Comparison of ENCODE assay signal across 2 cellular contexts in genomic region chr2:113774616-113775015, GRCh38.
A peak's percentile ranks its signal among the peaks of the same experiment; 100 is the strongest.
TF ChIP-seq lines count a peak whose summit lies in the region.
"Not testable (repeated sequence)": the region's sequence is repeated elsewhere in the genome, so short reads cannot be mapped to it uniquely, and the experiment has no call there.

No MANE protein-coding gene starts in this region.

TF ChIP-seq in K562, 482 proteins besides CTCF, POLR2A, EP300 and RAD21:
- peak; percentile 46; the same call in 1 of the 2 replicates for TF ChIP-seq CEBPB (tag; IDR thresholded peaks at IDR 0.05)
TF ChIP-seq in K562: peak in this region for 1; not testable (repeated sequence) for 481.

TF ChIP-seq in HepG2, 621 proteins besides CTCF, POLR2A, EP300 and RAD21:
- TF ChIP-seq ZBTB26 (CRISPR knock-in tag; IDR thresholded peaks at IDR 0.05; ENCODE audit: borderline replicate concordance) = peak; percentile 93
- peak; percentile 62 for TF ChIP-seq CEBPG (CRISPR knock-in tag; IDR thresholded peaks at IDR 0.05)
- peak; percentile 81 for TF ChIP-seq ZNF317 (CRISPR knock-in tag; IDR thresholded peaks at IDR 0.05)
- TF ChIP-seq FOXP4 (CRISPR knock-in tag; IDR thresholded peaks at IDR 0.05) = 0 out of 2 replicates have a peak, but pooled peaks have one; percentile 19
- TF ChIP-seq ZNF12 (CRISPR knock-in tag; IDR thresholded peaks at IDR 0.05) = peak; percentile 87
- not testable (repeated sequence) for TF ChIP-seq FOXP1 (IDR thresholded peaks at IDR 0.05)
- TF ChIP-seq FOXP1 (CRISPR knock-in tag; IDR thresholded peaks at IDR 0.05) = 0 out of 2 replicates have a peak, but pooled peaks have one; percentile 57
- peak; percentile 97 for TF ChIP-seq ZNF441 (CRISPR knock-in tag; IDR thresholded peaks at IDR 0.05; ENCODE audit: borderline replicate concordance)
